In genomic region chr7:76904688-76905087, GRCh38 we compare ENCODE assay signal across 5 cellular contexts.
A peak's percentile ranks its signal among the peaks of the same experiment; 100 is the strongest.
DNase-seq lines count a peak whose midpoint lies in the region; ATAC-seq, FAIRE-seq and TF ChIP-seq lines count a peak whose summit lies in the region.
"Not testable (repeated sequence)": the region's sequence is repeated elsewhere in the genome, so short reads cannot be mapped to it uniquely, and the experiment has no call there.

No MANE protein-coding gene starts in this region.

- H3K4me1 Mint-ChIP-seq in astrocyte (ENCODE audit: low read depth, unreplicated experiment): not testable (repeated sequence)

- H3K9me3 Mint-ChIP-seq in astrocyte (ENCODE audit: unreplicated experiment): not testable (repeated sequence)

- not testable (repeated sequence) for H3K27ac Mint-ChIP-seq in astrocyte (ENCODE audit: unreplicated experiment)

- H3K4me3 Mint-ChIP-seq in astrocyte (ENCODE audit: unreplicated experiment): not testable (repeated sequence)

- TF ChIP-seq CTCF in astrocyte (IDR thresholded peaks at IDR 0.05; ENCODE audit: insufficient read depth, low read depth, low read length); pancreas (IDR thresholded peaks at IDR 0.05): not testable (repeated sequence)

- intact Hi-C loops in pancreas (cut with DNase I): not testable (repeated sequence)

- H4K20me1 ChIP-seq in astrocyte (ENCODE audit: insufficient read depth, low read length): not testable (repeated sequence)

- TF ChIP-seq POLR2A in GM12891 (IDR thresholded peaks at IDR 0.05; ENCODE audit: low read depth, low read length): not testable (repeated sequence)

- not testable (repeated sequence) for H3K27me3 ChIP-seq in astrocyte (ENCODE audit: insufficient read depth, low read length); pancreas

- not testable (repeated sequence) for H3K36me3 Mint-ChIP-seq in astrocyte (ENCODE audit: low read depth, unreplicated experiment)

- H3K36me3 ChIP-seq in astrocyte (ENCODE audit: insufficient read depth, low read length); pancreas: not testable (repeated sequence)

- FAIRE-seq in GM12891 (lab: Jason Lieb, UNC) (peak; percentile 23), astrocyte (lab: Jason Lieb, UNC) (peak; percentile 80), colon (lab: Jason Lieb, UNC) (peak; percentile 47), pancreas (lab: Jason Lieb, UNC) (peak; percentile 37)

- H3K4me3 ChIP-seq in astrocyte (ENCODE audit: insufficient read depth, low read depth, low read length); pancreas: not testable (repeated sequence)

- WGBS in pancreas, 2 donors: no CpG with 5 or more reads among the region's 1 CpG

- not testable (repeated sequence) for H3K4me1 ChIP-seq in astrocyte (ENCODE audit: insufficient read depth, low read length); pancreas

- H3K4me2 ChIP-seq in astrocyte (ENCODE audit: low read length): not testable (repeated sequence)

- not testable (repeated sequence) for DNase-seq in GM12891 (ENCODE audit: insufficient read length, low spot score); astrocyte (ENCODE audit: low read depth); left lobe of liver (ENCODE audit: low spot score); pancreas

- H3K9me3 ChIP-seq in astrocyte (ENCODE audit: insufficient read depth, low read depth, low read length); pancreas: not testable (repeated sequence)

- H3K27me3 Mint-ChIP-seq in astrocyte (ENCODE audit: low read depth, unreplicated experiment): not testable (repeated sequence)

- not testable (repeated sequence) for H3K9ac ChIP-seq in astrocyte (ENCODE audit: low read length)

- not testable (repeated sequence) for H3K79me2 ChIP-seq in astrocyte (ENCODE audit: insufficient read depth, low read length)

- peak; percentile 68 for ATAC-seq in left lobe of liver
- ATAC-seq in pancreas: not testable (repeated sequence)

- H3K27ac ChIP-seq in astrocyte (ENCODE audit: low read depth, low read length); pancreas: not testable (repeated sequence)

- H2AFZ ChIP-seq in astrocyte (ENCODE audit: low read depth, low read length): not testable (repeated sequence)
